ENCODE assay signal across 18 cellular contexts in genomic region chr12:10276774-10277173, GRCh38. TPM values are rescaled to one million over a fixed set of nuclear protein-coding genes. Genes with fewer than 3 reads are reported as not detected.
DNase-seq lines count a peak whose midpoint lies in the region; ATAC-seq, FAIRE-seq and TF ChIP-seq lines count a peak whose summit lies in the region.
"Had no signal": no experiment of that assay in that cellular context is flagged by ENCODE, and none has a peak within 500 bp of the region (broad histone marks: within the 10 kb centered on the region; RNA-seq: fewer than 3 reads in every experiment).

No MANE protein-coding gene starts in this region.

- H3K36me3 Mint-ChIP-seq in activated T-cell treated with anti-CD3 and anti-CD28 coated beads, Interleukin-2, amount 50 U/mL, for 72 hours (ENCODE audit: insufficient read depth in 2 of 2), result peaks cover 0 to 1% of the 10 kb centered on the region in 2 donors

- no peak overlapping the region for H3K27ac ChIP-seq in gastrocnemius medialis
- H3K27ac ChIP-seq: PC-9 had no signal

- H3K27ac Mint-ChIP-seq in activated T-cell treated with anti-CD3 and anti-CD28 coated beads, Interleukin-2, amount 50 U/mL, for 72 hours, result no peak overlapping the region

- intact Hi-C loops in gastrocnemius medialis (cut with DNase I; ENCODE audit: low total_unique reads), result no loop called here

- no peaks in the 10 kb centered on the region for H3K27me3 ChIP-seq in gastrocnemius medialis

- H3K4me3 Mint-ChIP-seq in activated T-cell treated with anti-CD3 and anti-CD28 coated beads, Interleukin-2, amount 50 U/mL, for 72 hours, result no peak overlapping the region
- H3K4me3 Mint-ChIP-seq: CD8-positive, alpha-beta memory T cell had no signal

- H3K4me1 Mint-ChIP-seq in activated T-cell treated with anti-CD3 and anti-CD28 coated beads, Interleukin-2, amount 50 U/mL, for 72 hours (ENCODE audit: low read depth), result peaks cover 13% of the 10 kb centered on the region

- in situ Hi-C loops in astrocyte of the spinal cord (cut with HindIII; ENCODE audit: low sequenced_read_pairs), result no loop called here
- in situ Hi-C loops in gastrocnemius medialis (cut with MboI; ENCODE audit: low sequenced_read_pairs in 4 of 4), result no loop called here

- ATAC-seq in stimulated activated naive CD8-positive, alpha-beta T cell treated with anti-CD3 and anti-CD28 coated beads, Interleukin-15, Interleukin-2, amounts not matched to agents 100 U/mL and 50 U/mL, for 24 hours, result peak; percentile 61
- no peak for ATAC-seq in activated T-cell treated with anti-CD3 and anti-CD28 coated beads, Interleukin-2, amount 50 U/mL, for 72 hours (replicated peaks in 1 of 2)
- ATAC-seq in gastrocnemius medialis, result no peak
- ATAC-seq: K562 had no signal

- peak; percentile 5 for DNase-seq in EH (ENCODE audit: low read depth)
- DNase-seq in RCC 7860 (ENCODE audit: low spot score), result no peak
- DNase-seq in astrocyte of the spinal cord (ENCODE audit: low read depth, low spot score), result peak; percentile 24
- no peak for DNase-seq in stimulated activated naive CD8-positive, alpha-beta T cell treated with anti-CD3 and anti-CD28 coated beads, Interleukin-15, Interleukin-2, amounts not matched to agents 100 U/mL and 50 U/mL, for 24 hours
- no peak for DNase-seq in activated T-cell treated with anti-CD3 and anti-CD28 coated beads, Interleukin-2, amount 50 U/mL, for 72 hours
- DNase-seq in LoVo (ENCODE audit: low spot score), result no peak
- DNase-seq in gastrocnemius medialis, result no peak
- DNase-seq: C1 segment of cervical spinal cord; CD8-positive, alpha-beta memory T cell; DMS79; MV-4-11; NCI-H1417; NCI-H187 treated with DMSO at 0.1 percent for 48 hours; NCI-H345; NCI-H524 treated with DMSO at 0.1 percent for 48 hours; PC-9 had no signal

- H3K27me3 Mint-ChIP-seq in activated T-cell treated with anti-CD3 and anti-CD28 coated beads, Interleukin-2, amount 50 U/mL, for 72 hours (ENCODE audit: low read depth), result peaks cover 33% of the 10 kb centered on the region

- no peaks in the 10 kb centered on the region for H3K9me3 ChIP-seq in gastrocnemius medialis

- H3K9me3 Mint-ChIP-seq in activated T-cell treated with anti-CD3 and anti-CD28 coated beads, Interleukin-2, amount 50 U/mL, for 72 hours, result no peaks in the 10 kb centered on the region

- no peak for TF ChIP-seq POLR2A in gastrocnemius medialis (IDR thresholded peaks at IDR 0.05)

- TF ChIP-seq CTCF in astrocyte of the spinal cord (IDR thresholded peaks at IDR 0.05; ENCODE audit: low read depth, low read length), result no peak
- TF ChIP-seq CTCF in gastrocnemius medialis (IDR thresholded peaks at IDR 0.05 in 4 of 5, conservative IDR thresholded peaks at IDR 0.05 in 1 of 5), result no peak

- H3K4me3 ChIP-seq in astrocyte of the spinal cord (ENCODE audit: low read depth, low read length) (no peak overlapping the region), gastrocnemius medialis (no peak overlapping the region)
- H3K4me3 ChIP-seq: K562, PC-9 had no signal

- FAIRE-seq in RCC 7860 (lab: Jason Lieb, UNC), result peak; percentile 11
- FAIRE-seq: H1, K562 had no signal

- no peaks in the 10 kb centered on the region for H3K36me3 ChIP-seq in gastrocnemius medialis

- H3K4me1 ChIP-seq in gastrocnemius medialis, result no peaks in the 10 kb centered on the region

RNA-seq across cellular contexts. Expression of gene KLRD1, which starts 30.9 kb away (rescaled TPM):
- 1 to 10 TPM; 2.0 to 6.6 TPM for total RNA-seq in activated T-cell treated with anti-CD3 and anti-CD28 coated beads, Interleukin-2, amount 50 U/mL, for 72 hours
- total RNA-seq in gastrocnemius medialis, result under 1 TPM; 0.10 to 0.23 (median 0.21) TPM
- total RNA-seq: K562 had no signal

Comparison
In these comparisons a context has a peak if more than half of its experiments do, and no peak if none do; other contexts are left out.
1. DNase-seq: peak in EH (single experiment) and astrocyte of the spinal cord (single experiment); none in RCC 7860 (single experiment), stimulated activated naive CD8-positive, alpha-beta T cell treated with anti-CD3 and anti-CD28 coated beads, Interleukin-15, Interleukin-2, amounts not matched to agents 100 U/mL and 50 U/mL, for 24 hours (single experiment), activated T-cell treated with anti-CD3 and anti-CD28 coated beads, Interleukin-2, amount 50 U/mL, for 72 hours (0 of 2), LoVo (single experiment) and gastrocnemius medialis (0 of 2).